20 cellular contexts compared by ENCODE assay signal in the genomic region with DNA sequence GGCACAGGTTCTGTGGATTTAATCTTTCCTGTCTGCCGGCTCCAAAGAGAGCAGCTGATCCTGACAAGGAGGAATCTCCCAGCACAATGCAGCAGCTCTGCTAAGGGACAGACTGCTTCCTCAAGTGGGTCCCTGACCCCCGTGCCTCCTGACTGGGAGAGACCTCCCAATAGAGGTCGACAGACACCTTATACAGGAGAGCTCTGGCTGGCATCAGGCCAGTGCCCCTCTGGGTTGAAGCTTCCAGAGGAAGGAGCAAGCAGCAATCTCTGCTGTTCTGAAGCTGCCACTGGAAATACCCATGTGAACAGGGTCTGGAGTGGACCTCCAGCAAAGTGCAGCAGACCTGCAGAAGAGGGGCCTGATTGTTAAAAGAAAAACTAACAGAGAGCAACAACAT.
"Had no signal": no experiment of that assay in that cellular context is flagged by ENCODE, and none has a peak within 500 bp of the region (broad histone marks: within the 10 kb centered on the region; RNA-seq: fewer than 3 reads in every experiment).

No MANE protein-coding gene starts in this region.

- H3K27ac Mint-ChIP-seq: immature natural killer cell, mesothelial cell of epicardium had no signal

- H3K36me3 ChIP-seq: esophagus muscularis mucosa, gastroesophageal sphincter, heart left ventricle, left lung, lower lobe of right lung had no signal

- H3K36me3 Mint-ChIP-seq: mesothelial cell of epicardium had no signal

- H3K4me1 ChIP-seq: esophagus muscularis mucosa, foreskin keratinocyte, gastroesophageal sphincter, heart left ventricle, left lung, lower lobe of right lung had no signal

- H3K27me3 ChIP-seq: dorsolateral prefrontal cortex, esophagus muscularis mucosa, foreskin keratinocyte, gastroesophageal sphincter, heart left ventricle, hepatocyte, left lung had no signal

- DNase-seq: dermis blood vessel endothelial cell; dorsolateral prefrontal cortex; effector CD4-positive, alpha-beta T cell; effector memory CD4-positive, alpha-beta T cell; foreskin keratinocyte; heart left ventricle; hypothalamus; immature natural killer cell; islet precursor cell; left cardiac atrium; left lung; left ventricle myocardium superior; lower lobe of right lung; mesenchymal stem cell; mucosa of descending colon had no signal

- H3K27ac ChIP-seq: coronary artery, dorsolateral prefrontal cortex, esophagus muscularis mucosa, foreskin keratinocyte, gastroesophageal sphincter, heart left ventricle, hepatocyte, left lung, lower lobe of right lung had no signal

- H3K4me3 Mint-ChIP-seq: immature natural killer cell, mesothelial cell of epicardium had no signal

- H3K9me3 ChIP-seq: lower lobe of right lung had no signal

- H3K4me1 Mint-ChIP-seq: immature natural killer cell had no signal

- ATAC-seq: foreskin keratinocyte, gastroesophageal sphincter, heart left ventricle, left cardiac atrium, left lung, left ventricle myocardium superior, lower lobe of right lung, mucosa of descending colon had no signal

- H3K4me3 ChIP-seq: coronary artery, dorsolateral prefrontal cortex, esophagus muscularis mucosa, gastroesophageal sphincter, heart left ventricle, hepatocyte, left lung, lower lobe of right lung, mucosa of descending colon had no signal
